ENCODE assay signal across 26 cellular contexts in the genomic region with DNA sequence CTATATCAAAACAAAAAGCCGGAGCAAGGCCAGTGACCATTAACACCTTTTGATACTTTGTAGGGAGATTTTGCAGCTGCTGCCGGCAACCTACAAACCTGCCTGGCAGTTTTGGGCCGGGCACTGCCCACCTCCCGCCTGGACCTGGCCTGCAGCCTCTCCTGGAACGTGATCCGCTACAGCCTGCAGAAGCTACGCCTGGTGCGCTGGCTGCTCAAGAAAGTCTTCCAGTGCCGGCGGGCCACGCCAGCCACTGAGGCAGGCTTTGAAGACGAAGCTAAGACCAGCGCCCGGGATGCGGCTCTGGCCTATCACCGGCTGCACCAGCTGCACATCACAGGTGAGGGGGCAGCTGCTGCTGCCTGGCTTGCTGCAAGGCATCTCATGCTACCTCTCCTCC. TPM values are rescaled to one million over a fixed set of nuclear protein-coding genes. Genes with fewer than 3 reads are reported as not detected.
DNase-seq lines count a peak whose midpoint lies in the region; ATAC-seq, FAIRE-seq and TF ChIP-seq lines count a peak whose summit lies in the region.
"Had no signal": no experiment of that assay in that cellular context is flagged by ENCODE, and none has a peak within 500 bp of the region (broad histone marks: within the 10 kb centered on the region; RNA-seq: fewer than 3 reads in every experiment).

No MANE protein-coding gene starts in this region.

- no peaks in the 10 kb centered on the region for H3K79me2 ChIP-seq in HepG2 (ENCODE audit: insufficient read depth, low read length)

- intact Hi-C loops in HepG2 (cut with micrococcal nuclease; ENCODE audit: unreplicated experiment): no loop called here
- intact Hi-C loops in right lobe of liver (cut with DNase I): no loop called here
- intact Hi-C loops in spleen (cut with DNase I; ENCODE audit: low total_unique reads): no loop called here

- H3K27ac Mint-ChIP-seq in memory B cell: peak overlapping the region; percentile 73
- H3K27ac Mint-ChIP-seq: CD8-positive, alpha-beta T cell had no signal

- CTCF ChIA-PET in HepG2 (lab: Yijun Ruan, JAX; ENCODE audit: low intra/inter-chr PET ratio, low total read pairs): no interaction called here

- H3K9me3 Mint-ChIP-seq in memory B cell: no peaks in the 10 kb centered on the region
- H3K9me3 Mint-ChIP-seq: CD4-positive, CD25-positive, alpha-beta regulatory T cell; CD8-positive, alpha-beta T cell had no signal

- BruUV-seq in HepG2 (replicated peaks; lab: Mats Ljungman, UMichigan): no TSS peak

- no peaks in the 10 kb centered on the region for H3K27me3 Mint-ChIP-seq in memory B cell
- H3K27me3 Mint-ChIP-seq: B cell; CD4-positive, CD25-positive, alpha-beta regulatory T cell had no signal

- H3K4me1 Mint-ChIP-seq in memory B cell: peaks cover 35% of the 10 kb centered on the region

- no peak for TF ChIP-seq RAD21 in HepG2 (CRISPR knock-in tag; IDR thresholded peaks at IDR 0.05)

- TF ChIP-seq CTCF in HepG2 (CRISPR knock-in tag; IDR thresholded peaks at IDR 0.05) (no peak), right lobe of liver (IDR thresholded peaks at IDR 0.05) (no peak), spleen (IDR thresholded peaks at IDR 0.05 in 8 of 11, conservative IDR thresholded peaks at IDR 0.05 in 3 of 11) (no peak)

- no peak for ATAC-seq in HepG2
- no peak for ATAC-seq in right lobe of liver
- no peak for ATAC-seq in memory B cell (ENCODE audit: low read depth)
- ATAC-seq in GM19023 (IDR thresholded peaks at IDR 0.05; ENCODE audit: unreplicated experiment): no peak
- ATAC-seq: CD8-positive, alpha-beta T cell had no signal

- H3K4me3 Mint-ChIP-seq in memory B cell: no peak overlapping the region
- H3K4me3 Mint-ChIP-seq: B cell; CD4-positive, CD25-positive, alpha-beta regulatory T cell; CD8-positive, alpha-beta T cell had no signal

- H3K9me3 ChIP-seq in HepG2 (ENCODE audit: low read length): no peaks in the 10 kb centered on the region
- H3K9me3 ChIP-seq in right lobe of liver: no peaks in the 10 kb centered on the region
- no peaks in the 10 kb centered on the region for H3K9me3 ChIP-seq in spleen
- H3K9me3 ChIP-seq: BLaER1, Caco-2 had no signal

- no peak overlapping the region for H3K27ac ChIP-seq in HepG2 (ENCODE audit: extremely low read length, insufficient read depth, low read length)
- no peak overlapping the region for H3K27ac ChIP-seq in right lobe of liver
- no peak overlapping the region for H3K27ac ChIP-seq in spleen
- H3K27ac ChIP-seq: 22Rv1, BLaER1, C4-2B, GM23248 had no signal

- H3K27me3 ChIP-seq in HepG2 (ENCODE audit: control insufficient read depth in 1 of 2, insufficient read depth in 2 of 2, low read length in 2 of 2) (no peaks in the 10 kb centered on the region), right lobe of liver (no peaks in the 10 kb centered on the region), spleen (replicated peaks in 1 of 7) (no peaks in the 10 kb centered on the region)
- H3K27me3 ChIP-seq: BLaER1 had no signal

- TF ChIP-seq EP300 in HepG2 (IDR thresholded peaks at IDR 0.05; ENCODE audit: low read depth in 2 of 2, low read length in 2 of 2) (no peak), HepG2 (CRISPR knock-in tag; IDR thresholded peaks at IDR 0.05; ENCODE audit: borderline replicate concordance) (no peak)

- FAIRE-seq in HepG2 (lab: Jason Lieb, UNC): no peak
- FAIRE-seq: A204.1, GM18507, H1 had no signal

- TF ChIP-seq POLR2A in HepG2 (IDR thresholded peaks at IDR 0.05; ENCODE audit: insufficient read depth in 1 of 2, low read depth in 2 of 2, low read length in 2 of 2) (no peak), right lobe of liver (IDR thresholded peaks at IDR 0.05) (no peak), spleen (IDR thresholded peaks at IDR 0.05) (no peak)

- H3K36me3 Mint-ChIP-seq in memory B cell: peaks cover 42% of the 10 kb centered on the region

- no peak overlapping the region for H3K9ac ChIP-seq in HepG2 (ENCODE audit: insufficient read depth, low read depth, low read length)
- H3K9ac ChIP-seq: BLaER1, GM23248 had no signal

- H2AFZ ChIP-seq in HepG2 (ENCODE audit: low read length): no peak overlapping the region
- H2AFZ ChIP-seq: GM23248 had no signal

- 97% methylated on average over 10 of the region's 16 CpGs for WGBS in HepG2 (ENCODE audit: low lambda C conversion rate)
- WGBS in right lobe of liver (ENCODE audit: insufficient coverage, low coverage, low lambda C conversion rate, missing lambda C conversion rate): 99% methylated on average over 7 of the region's 16 CpGs
- 93 to 98% (median 98%) methylated on average over 14 to 16 of the region's 16 CpGs for WGBS in spleen, 5 donors

- POLR2A ChIA-PET in HepG2 (lab: Yijun Ruan, JAX): no interaction called here

- no peak overlapping the region for H3K4me2 ChIP-seq in HepG2 (ENCODE audit: low read depth, low read length)
- H3K4me2 ChIP-seq: BLaER1 had no signal

- H3K4me3 ChIP-seq in HepG2 (replicated peaks in 1 of 3; ENCODE audit: insufficient read depth in 1 of 3, low read depth in 2 of 3, low read length in 3 of 3) (no peak overlapping the region), right lobe of liver (no peak overlapping the region), spleen (no peak overlapping the region)
- H3K4me3 ChIP-seq: BLaER1, GM23248 had no signal

- H3K36me3 ChIP-seq in HepG2 (replicated peaks in 1 of 2; ENCODE audit: control insufficient read depth in 1 of 2, insufficient read depth in 2 of 2, low read length in 2 of 2) (peaks cover 40 to 96% of the 10 kb centered on the region in 2 experiments), right lobe of liver (peaks cover 8 to 97% (median 47%) of the 10 kb centered on the region in 4 donors), spleen (peaks cover 3 to 100% (median 95%) of the 10 kb centered on the region in 6 donors)

- H3K4me1 ChIP-seq in HepG2 (ENCODE audit: insufficient read depth, low read length): peaks cover 2% of the 10 kb centered on the region; the same call in 1 of the 2 replicates
- H3K4me1 ChIP-seq in right lobe of liver: peaks cover 0 to 7% (median 0%) of the 10 kb centered on the region in 4 donors
- H3K4me1 ChIP-seq in spleen: peaks cover 0 to 14% (median 2%) of the 10 kb centered on the region in 6 donors

- DNase-seq in HepG2 (ENCODE audit: low spot score) (no peak), right lobe of liver (no peak), cerebellar cortex (ENCODE audit: low spot score) (peak; percentile 57), memory B cell (ENCODE audit: low spot score in 2 of 2) (no peak), spleen (peak; percentile 57), NCI-H2081 (lab: John Stamatoyannopoulos, UW) (no peak)
- DNase-seq in activated naive CD4-positive, alpha-beta T cell (lab: John Stamatoyannopoulos, UW): no peak
- DNase-seq: Caco-2; CD4-positive, CD25-positive, alpha-beta regulatory T cell; CD8-positive, alpha-beta T cell; DMS153; DND-41; EL; GF-D8; GM23248; H7; HCEC 1CT had no signal

- no peaks in the 10 kb centered on the region; the same call in 1 of the 2 replicates for H4K20me1 ChIP-seq in HepG2 (ENCODE audit: insufficient read depth, low read length)

- in situ Hi-C loops in HepG2 (cut with HindIII; ENCODE audit: extremely low pct_ligation_motif_present, low pct_unique_long_range_greater_than_20kb): no loop called here

RNA-seq across cellular contexts. Expression of a gene that starts 34.2 kb away (rescaled TPM):
- total RNA-seq in HepG2 (2016; rRNA removed; fragmentation: Illumina TruSeq; extraction: Trizol) (not detected in 2 replicates), right lobe of liver (not detected), spleen (1 to 10 TPM in 6 of 7 donors, under 1 TPM in 1; 0.51 to 5.9 (median 3.6) TPM)
- not detected in 2 replicates for total RNA-seq in HepG2 (2016; cell fraction: cytosol; rRNA removed; fragmentation: Illumina TruSeq; extraction: Trizol; ENCODE audit: low read depth)
- total RNA-seq in HepG2 (2016; cell fraction: insoluble cytoplasmic fraction; rRNA removed; fragmentation: Illumina TruSeq; extraction: Trizol): not detected in 2 replicates
- not detected in 2 replicates for total RNA-seq in HepG2 (2016; cell fraction: membrane; rRNA removed; fragmentation: Illumina TruSeq; extraction: Trizol)
- total RNA-seq in HepG2 (2016; cell fraction: nucleus; rRNA removed; fragmentation: Illumina TruSeq; extraction: Trizol): not detected in 2 replicates
- polyA plus RNA-seq in HepG2 (2011; rRNA removed) (not detected in 2 replicates), spleen (1 to 10 TPM; 1.2 to 2.0 (median 1.4) TPM)
- not detected in 2 replicates for polyA plus RNA-seq in HepG2 (2011; cell fraction: cytosol; rRNA removed)
- not detected in 2 replicates for polyA plus RNA-seq in HepG2 (2011; cell fraction: nucleus; rRNA removed)
- polyA plus RNA-seq in HepG2 (2012): not detected in 2 replicates
- polyA plus RNA-seq in HepG2 (2016; cell fraction: cytosol; fragmentation: Illumina TruSeq; extraction: Trizol; ENCODE audit: low read depth): not detected in 2 replicates
- polyA plus RNA-seq in HepG2 (2016; cell fraction: insoluble cytoplasmic fraction; fragmentation: Illumina TruSeq; extraction: Trizol; ENCODE audit: low read depth): not detected in 2 replicates
- polyA plus RNA-seq in HepG2 (2016; cell fraction: membrane; fragmentation: Illumina TruSeq; extraction: Trizol; ENCODE audit: low read depth): not detected in 2 replicates
- not detected in 2 replicates for polyA plus RNA-seq in HepG2 (2016; cell fraction: nucleus; fragmentation: Illumina TruSeq; extraction: Trizol; ENCODE audit: insufficient read depth, low read depth)
- not detected in 2 replicates for polyA minus RNA-seq in HepG2 (2011; rRNA and poly(A)+ RNA removed; ENCODE audit: low replicate concordance)
- not detected in 2 replicates for polyA minus RNA-seq in HepG2 (2011; cell fraction: cytosol; rRNA and poly(A)+ RNA removed)
- polyA minus RNA-seq in HepG2 (2011; cell fraction: nucleus; rRNA and poly(A)+ RNA removed): not detected in 2 replicates
- total RNA-seq: GM23248 had no signal
- polyA plus RNA-seq: AG04450, GM23248 had no signal

RNA-seq across cellular contexts. Expression of a gene that starts 46.0 kb away (rescaled TPM):
- total RNA-seq in HepG2 (2016; rRNA removed; fragmentation: Illumina TruSeq; extraction: Trizol) (0.11 TPM in 1 of 2 replicates, not detected in the other), right lobe of liver (under 1 TPM in 4 of 6 experiments, not detected in 2; 0.04 to 0.22 (median 0.18) TPM), spleen (100 to 1,000 TPM in 1 of 7 donors, 10 to 100 TPM in 6; 65.3 to 144 (median 84.2) TPM)
- 0.10 TPM in 1 of 2 replicates, not detected in the other for total RNA-seq in HepG2 (2016; cell fraction: cytosol; rRNA removed; fragmentation: Illumina TruSeq; extraction: Trizol; ENCODE audit: low read depth)
- 0.17 TPM in 1 of 2 replicates, not detected in the other for total RNA-seq in HepG2 (2016; cell fraction: insoluble cytoplasmic fraction; rRNA removed; fragmentation: Illumina TruSeq; extraction: Trizol)
- total RNA-seq in HepG2 (2016; cell fraction: membrane; rRNA removed; fragmentation: Illumina TruSeq; extraction: Trizol): 0.07 and 0.09 TPM in 2 replicates
- 0.25 and 0.38 TPM in 2 replicates for total RNA-seq in HepG2 (2016; cell fraction: nucleus; rRNA removed; fragmentation: Illumina TruSeq; extraction: Trizol)
- polyA plus RNA-seq in HepG2 (2011; rRNA removed) (0.22 and 0.29 TPM in 2 replicates), spleen (10 to 100 TPM; 57.8 to 95.5 (median 65.9) TPM)
- 0.03 and 0.04 TPM in 2 replicates for polyA plus RNA-seq in HepG2 (2011; cell fraction: cytosol; rRNA removed)
- 1.2 and 1.7 TPM in 2 replicates for polyA plus RNA-seq in HepG2 (2011; cell fraction: nucleus; rRNA removed)
- 0.16 and 0.31 TPM in 2 replicates for polyA plus RNA-seq in HepG2 (2012)
- not detected in 2 replicates for polyA plus RNA-seq in HepG2 (2016; cell fraction: cytosol; fragmentation: Illumina TruSeq; extraction: Trizol; ENCODE audit: low read depth)
- polyA plus RNA-seq in HepG2 (2016; cell fraction: insoluble cytoplasmic fraction; fragmentation: Illumina TruSeq; extraction: Trizol; ENCODE audit: low read depth): 0.05 TPM in 1 of 2 replicates, not detected in the other
- 0.05 and 0.06 TPM in 2 replicates for polyA plus RNA-seq in HepG2 (2016; cell fraction: membrane; fragmentation: Illumina TruSeq; extraction: Trizol; ENCODE audit: low read depth)
- polyA plus RNA-seq in HepG2 (2016; cell fraction: nucleus; fragmentation: Illumina TruSeq; extraction: Trizol; ENCODE audit: insufficient read depth, low read depth): 1.1 and 1.2 TPM in 2 replicates
- polyA minus RNA-seq in HepG2 (2011; rRNA and poly(A)+ RNA removed; ENCODE audit: low replicate concordance): 0.46 and 1.4 TPM in 2 replicates
- 0.20 TPM in 1 of 2 replicates, not detected in the other for polyA minus RNA-seq in HepG2 (2011; cell fraction: cytosol; rRNA and poly(A)+ RNA removed)
- 0.26 and 0.37 TPM in 2 replicates for polyA minus RNA-seq in HepG2 (2011; cell fraction: nucleus; rRNA and poly(A)+ RNA removed)

RNA-seq across cellular contexts. Expression of a gene that starts 47.7 kb away (rescaled TPM):
- total RNA-seq in HepG2 (2016; rRNA removed; fragmentation: Illumina TruSeq; extraction: Trizol) (30.2 and 53.8 TPM in 2 replicates), right lobe of liver (10 to 100 TPM; 26.7 to 63.4 (median 37.2) TPM), spleen (100 to 1,000 TPM in 1 of 7 donors, 10 to 100 TPM in 6; 47.6 to 104 (median 64.0) TPM)
- total RNA-seq in HepG2 (2016; cell fraction: cytosol; rRNA removed; fragmentation: Illumina TruSeq; extraction: Trizol; ENCODE audit: low read depth): 14.0 and 16.6 TPM in 2 replicates
- total RNA-seq in HepG2 (2016; cell fraction: insoluble cytoplasmic fraction; rRNA removed; fragmentation: Illumina TruSeq; extraction: Trizol): 28.0 and 53.2 TPM in 2 replicates
- total RNA-seq in HepG2 (2016; cell fraction: membrane; rRNA removed; fragmentation: Illumina TruSeq; extraction: Trizol): 33.3 and 36.0 TPM in 2 replicates
- total RNA-seq in HepG2 (2016; cell fraction: nucleus; rRNA removed; fragmentation: Illumina TruSeq; extraction: Trizol): 57.4 and 66.5 TPM in 2 replicates
- polyA plus RNA-seq in HepG2 (2011; rRNA removed) (72.6 and 108 TPM in 2 replicates), spleen (10 to 100 TPM; 19.4 to 49.4 (median 29.7) TPM)
- polyA plus RNA-seq in HepG2 (2011; cell fraction: cytosol; rRNA removed): 70.5 and 75.9 TPM in 2 replicates
- polyA plus RNA-seq in HepG2 (2011; cell fraction: nucleus; rRNA removed): 163 and 208 TPM in 2 replicates
- 109 and 143 TPM in 2 replicates for polyA plus RNA-seq in HepG2 (2012)
- polyA plus RNA-seq in HepG2 (2016; cell fraction: cytosol; fragmentation: Illumina TruSeq; extraction: Trizol; ENCODE audit: low read depth): 6.9 and 7.8 TPM in 2 replicates
- 26.3 and 34.3 TPM in 2 replicates for polyA plus RNA-seq in HepG2 (2016; cell fraction: insoluble cytoplasmic fraction; fragmentation: Illumina TruSeq; extraction: Trizol; ENCODE audit: low read depth)
- 19.9 and 23.8 TPM in 2 replicates for polyA plus RNA-seq in HepG2 (2016; cell fraction: membrane; fragmentation: Illumina TruSeq; extraction: Trizol; ENCODE audit: low read depth)
- polyA plus RNA-seq in HepG2 (2016; cell fraction: nucleus; fragmentation: Illumina TruSeq; extraction: Trizol; ENCODE audit: insufficient read depth, low read depth): 92.3 and 92.9 TPM in 2 replicates
- polyA minus RNA-seq in HepG2 (2011; rRNA and poly(A)+ RNA removed; ENCODE audit: low replicate concordance): 105 and 167 TPM in 2 replicates
- polyA minus RNA-seq in HepG2 (2011; cell fraction: cytosol; rRNA and poly(A)+ RNA removed): 56.3 and 97.6 TPM in 2 replicates
- 62.8 and 87.4 TPM in 2 replicates for polyA minus RNA-seq in HepG2 (2011; cell fraction: nucleus; rRNA and poly(A)+ RNA removed)

Comparison
In these comparisons a context has a peak if more than half of its experiments do, and no peak if none do; other contexts are left out.
1. DNase-seq: peak in cerebellar cortex (single experiment) and spleen (single experiment); none in HepG2 (single experiment), right lobe of liver (0 of 3), memory B cell (0 of 2), activated naive CD4-positive, alpha-beta T cell (0 of 4) and NCI-H2081 (0 of 2).
2. RNA of a gene that starts 46.0 kb away (total RNA-seq): 65.3 to 144 TPM in spleen; 0.04 to 0.22 TPM in right lobe of liver and 0.07 to 0.38 TPM in HepG2; every median in the first group is over 10 times any median in the second.